In the genomic region with DNA sequence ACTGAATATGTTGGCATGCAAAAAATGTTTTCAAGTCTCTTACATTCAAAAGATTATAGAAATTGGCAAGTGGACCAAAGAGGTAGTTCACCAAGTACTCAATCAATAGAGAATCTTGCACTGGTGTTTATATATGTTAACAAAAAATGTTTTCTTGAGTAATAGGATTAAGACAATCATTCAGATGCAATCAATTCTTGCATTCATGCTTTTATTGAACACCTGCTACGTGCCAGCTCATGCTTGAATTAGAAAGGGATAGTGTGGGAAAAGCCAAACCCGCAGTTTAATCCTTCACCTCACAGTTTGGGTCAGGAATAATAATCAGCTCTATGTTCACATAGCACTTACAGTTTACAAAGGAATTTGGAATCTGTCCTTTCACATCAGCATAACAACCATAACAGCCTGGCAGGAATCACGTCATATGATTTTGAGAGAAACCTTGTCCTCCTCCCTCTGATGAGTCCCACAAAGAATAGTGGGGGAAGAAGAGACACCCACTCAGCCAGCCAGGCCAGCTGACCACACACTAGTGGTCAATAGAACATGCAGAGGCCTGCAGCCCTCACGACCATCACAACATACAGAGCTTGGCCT, we compare ENCODE assay signal across 23 cellular contexts. TPM values are rescaled to one million over a fixed set of nuclear protein-coding genes. Genes with fewer than 3 reads are reported as not detected.
"Had no signal": no experiment of that assay in that cellular context is flagged by ENCODE, and none has a peak within 500 bp of the region (broad histone marks: within the 10 kb centered on the region; RNA-seq: fewer than 3 reads in every experiment).

No MANE protein-coding gene starts in this region.

- ATAC-seq: psoas muscle; sciatic nerve; stimulated activated memory B cell treated with anti-CD40 and anti-IgM and Interleukin-4, amounts not matched to agents 10 μg/mL and 1 μg/mL and 100 μg/mL, for 72 hours; stimulated activated naive CD8-positive, alpha-beta T cell treated with anti-CD3 and anti-CD28 coated beads, Interleukin-15, amount 100 ng/mL, for 72 hours had no signal

- DNase-seq: hippocampal formation; immature natural killer cell; left ventricle myocardium inferior; mesendoderm; naive B cell; natural killer cell; ovary; psoas muscle; small intestine; spleen; stimulated activated CD4-positive, alpha-beta T cell treated with anti-CD3 and anti-CD28 coated beads, Interleukin-1b, Interleukin-23, amount 100 ng/mL, for 48 hours; stimulated activated CD4-positive, alpha-beta T cell treated with anti-CD3 and anti-CD28 coated beads, Interleukin-2, amount 100 ng/mL, for 48 hours; stimulated activated CD4-positive, alpha-beta T cell treated with anti-CD3 and anti-CD28 coated beads, Interleukin-4, amount 100 ng/mL, for 4 hours; stimulated activated CD8-positive, alpha-beta memory T cell treated with anti-CD3 and anti-CD28 coated beads, Interleukin-4, amount 100 ng/mL, for 48 hours; stimulated activated naive CD4-positive, alpha-beta T cell treated with Interleukin-2 at 50 U/mL for 16 hours; stimulated activated naive CD8-positive, alpha-beta T cell treated with anti-CD3 and anti-CD28 coated beads, Interleukin-15, amount 100 ng/mL, for 72 hours; upper lobe of left lung had no signal

- H3K4me3 ChIP-seq: left ventricle myocardium inferior, lung, ovary, psoas muscle, right atrium auricular region, spleen, tibial nerve, upper lobe of left lung, vagina had no signal

- H3K36me3 ChIP-seq: ovary, spleen, upper lobe of left lung, vagina had no signal

- H3K9me3 ChIP-seq: left ventricle myocardium inferior, ovary, psoas muscle, right atrium auricular region, spleen, tibial nerve, upper lobe of left lung, vagina had no signal

- H3K27me3 ChIP-seq: ovary, right atrium auricular region, tibial nerve, upper lobe of left lung, vagina had no signal

- H3K27ac ChIP-seq: left ventricle myocardium inferior, ovary, psoas muscle, right atrium auricular region, spleen, upper lobe of left lung, vagina had no signal

- H3K4me1 ChIP-seq: psoas muscle, right atrium auricular region, spleen, upper lobe of left lung, vagina had no signal

RNA-seq across cellular contexts. Expression of a gene that starts 36.8 kb away (rescaled TPM):
- total RNA-seq: natural killer cell, spleen had no signal
- polyA plus RNA-seq: immature natural killer cell had no signal
